ENCODE assay signal across 10 cellular contexts in genomic region chr6:100573169-100573568, GRCh38.
DNase-seq lines count a peak whose midpoint lies in the region; ATAC-seq and TF ChIP-seq lines count a peak whose summit lies in the region.
"Had no signal": no experiment of that assay in that cellular context is flagged by ENCODE, and none has a peak within 500 bp of the region (broad histone marks: within the 10 kb centered on the region; RNA-seq: fewer than 3 reads in every experiment).

No MANE protein-coding gene starts in this region.

- TF ChIP-seq CTCF in epithelial cell of proximal tubule (conservative IDR thresholded peaks at IDR 0.05; ENCODE audit: low read depth, low read length): peak; percentile 59

- H3K4me3 ChIP-seq in epithelial cell of proximal tubule (ENCODE audit: low read depth, low read length) (no peak overlapping the region), skeletal muscle cell (ENCODE audit: low read depth, low read length) (no peak overlapping the region)
- H3K4me3 ChIP-seq: BLaER1 treated with 17β-estradiol and CSF1 and Interleukin-3, amounts not matched to agents 10 nM and 100 nM had no signal

- intact Hi-C loops in sciatic nerve (cut with DNase I): no loop called here

- peak; percentile 15 for DNase-seq in NCI-H1092 treated with DMSO at 0.1 percent for 48 hours (lab: John Stamatoyannopoulos, UW)
- DNase-seq in NCI-H1092 (lab: John Stamatoyannopoulos, UW): no peak
- peak; percentile 29 for DNase-seq in NCI-H748 treated with DMSO at 0.1 percent for 48 hours (lab: John Stamatoyannopoulos, UW)
- no peak for DNase-seq in epithelial cell of proximal tubule (ENCODE audit: low read depth)
- peak; percentile 19 for DNase-seq in skeletal muscle cell (ENCODE audit: low read depth)
- DNase-seq in sciatic nerve (ENCODE audit: low spot score): no peak
- no peak for DNase-seq in NCI-H524 treated with DMSO at 0.1 percent for 48 hours (lab: John Stamatoyannopoulos, UW)
- DNase-seq: caudate nucleus had no signal

- ATAC-seq in GM19455 (IDR thresholded peaks at IDR 0.05; ENCODE audit: unreplicated experiment) (no peak), sciatic nerve (no peak)

Comparison
In these comparisons a context has a peak if more than half of its experiments do, and no peak if none do; other contexts are left out.
1. DNase-seq: peak in NCI-H1092 treated with DMSO at 0.1 percent for 48 hours (single experiment), NCI-H748 treated with DMSO at 0.1 percent for 48 hours (single experiment) and skeletal muscle cell (single experiment); none in NCI-H1092 (single experiment), epithelial cell of proximal tubule (single experiment), sciatic nerve (single experiment) and NCI-H524 treated with DMSO at 0.1 percent for 48 hours (single experiment).